ENCODE assay signal across 27 cellular contexts in the genomic region with DNA sequence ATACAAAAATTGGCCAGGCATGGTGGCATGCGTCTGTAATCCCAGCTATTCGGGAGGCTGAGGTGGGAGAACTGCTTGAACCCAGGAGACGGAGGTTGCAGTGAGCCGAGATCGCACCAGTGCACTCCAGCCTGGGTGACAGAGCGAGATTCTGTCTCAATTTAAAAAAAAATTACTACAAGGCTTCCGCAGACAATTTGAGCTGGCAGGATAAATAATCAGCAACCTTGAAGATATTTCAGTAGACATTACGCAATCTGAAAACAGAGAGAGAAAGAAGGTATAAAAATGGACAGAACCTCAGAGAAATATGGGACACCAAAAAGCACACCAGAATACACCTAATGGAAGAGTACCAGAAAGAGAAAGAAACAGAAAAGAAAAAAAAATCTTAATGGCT. TPM values are rescaled to one million over a fixed set of nuclear protein-coding genes. Genes with fewer than 3 reads are reported as not detected.
"Had no signal": no experiment of that assay in that cellular context is flagged by ENCODE, and none has a peak within 500 bp of the region (broad histone marks: within the 10 kb centered on the region; RNA-seq: fewer than 3 reads in every experiment).

No MANE protein-coding gene starts in this region.

- H3K36me3 ChIP-seq: esophagus squamous epithelium, gastrocnemius medialis, heart right ventricle, left lung, lower lobe of right lung had no signal

- H3K27me3 ChIP-seq: left lung had no signal

- H3K4me3 ChIP-seq: esophagus squamous epithelium, gastrocnemius medialis, heart right ventricle, left lung, lower lobe of right lung, mucosa of descending colon had no signal

- H3K4me1 ChIP-seq: esophagus squamous epithelium, gastrocnemius medialis, heart right ventricle, left lung, lower lobe of right lung had no signal

- FAIRE-seq: endometrium, islet of Langerhans, keratinocyte had no signal

- DNase-seq: cortex of kidney; effector CD8-positive, alpha-beta T cell; effector memory CD8-positive, alpha-beta T cell; endodermal cell; erythroblast; esophagus squamous epithelium; foreskin fibroblast; foreskin melanocyte; gastrocnemius medialis; glutamatergic neuron; head of caudate nucleus; heart right ventricle; hippocampal formation; left cardiac atrium; left lung; left ventricle myocardium superior; lower lobe of right lung; mesenchymal stem cell; mucosa of descending colon; naive B cell; naive thymus-derived CD8-positive, alpha-beta T cell had no signal

- ATAC-seq: effector memory CD8-positive, alpha-beta T cell; esophagus mucosa; gastrocnemius medialis; heart right ventricle; left cardiac atrium; left lung; left ventricle myocardium superior; lower lobe of right lung; mucosa of descending colon; naive thymus-derived CD8-positive, alpha-beta T cell had no signal

- H3K27ac ChIP-seq: epithelial cell of prostate, esophagus squamous epithelium, gastrocnemius medialis, heart right ventricle, left lung, lower lobe of right lung had no signal

- H3K9me3 ChIP-seq: esophagus squamous epithelium, gastrocnemius medialis, heart right ventricle, left lung, lower lobe of right lung, mucosa of descending colon had no signal

RNA-seq across cellular contexts. Expression of a gene that starts 25.3 kb away (rescaled TPM):
- total RNA-seq: left ventricle myocardium superior; lung microvascular endothelial cell; naive thymus-derived CD8-positive, alpha-beta T cell had no signal
- polyA plus RNA-seq: naive thymus-derived CD8-positive, alpha-beta T cell had no signal
